Comparison of ENCODE assay signal across 1 cellular context in genomic region chrX:48487362-48487785, GRCh38.
TF ChIP-seq lines count a peak whose summit lies in the region.

No MANE protein-coding gene starts in this region.

TF ChIP-seq in IMR-90, 13 proteins besides CTCF, POLR2A, EP300 and RAD21:
- TF ChIP-seq CHD1 (IDR thresholded peaks at IDR 0.05; ENCODE audit: low read depth, low read length), result no peak
- 0 out of 2 replicates have a peak, but pooled peaks have one; percentile 14 for TF ChIP-seq BHLHE40 (IDR thresholded peaks at IDR 0.05; ENCODE audit: low read depth, low read length)
- no peak for TF ChIP-seq ELK1 (IDR thresholded peaks at IDR 0.05; ENCODE audit: borderline replicate concordance, low read depth, low read length)
- no peak for TF ChIP-seq MAZ (IDR thresholded peaks at IDR 0.05; ENCODE audit: borderline replicate concordance, low read depth, low read length)
- TF ChIP-seq NFE2L2 (IDR thresholded peaks at IDR 0.05; ENCODE audit: low read depth, low read length), result peak; percentile 51; the same call in 1 of the 2 replicates
- 0 out of 2 replicates have a peak, but pooled peaks have one; percentile 31 for TF ChIP-seq USF2 (IDR thresholded peaks at IDR 0.05; ENCODE audit: low read depth, low read length)
- peak; percentile 38; the same call in 1 of the 2 replicates for TF ChIP-seq FOS (IDR thresholded peaks at IDR 0.05; ENCODE audit: low read depth, low read length)
- 0 out of 2 replicates have a peak, but pooled peaks have one; percentile 20 for TF ChIP-seq CEBPB (IDR thresholded peaks at IDR 0.05; ENCODE audit: low read depth, low read length)
- peak; percentile 14; the same call in 1 of the 2 replicates for TF ChIP-seq MAFK (IDR thresholded peaks at IDR 0.05; ENCODE audit: low read depth, low read length)
- no peak for TF ChIP-seq RCOR1 (IDR thresholded peaks at IDR 0.05; ENCODE audit: insufficient replicate concordance, low read length)
TF ChIP-seq in IMR-90: peak in this region for 6.
